9 cellular contexts compared by ENCODE assay signal in genomic region chr3:140898340-140899180, GRCh38. TPM values are rescaled to one million over a fixed set of nuclear protein-coding genes. Genes with fewer than 3 reads are reported as not detected.
DNase-seq lines count a peak whose midpoint lies in the region; ATAC-seq, FAIRE-seq and TF ChIP-seq lines count a peak whose summit lies in the region.
"Had no signal": no experiment of that assay in that cellular context is flagged by ENCODE, and none has a peak within 500 bp of the region (broad histone marks: within the 10 kb centered on the region; RNA-seq: fewer than 3 reads in every experiment).

No MANE protein-coding gene starts in this region.

- no peak for TF ChIP-seq POLR2A in spleen (IDR thresholded peaks at IDR 0.05)

- peak overlapping the region; percentile 5 for H3K4me2 ChIP-seq in astrocyte (ENCODE audit: low read length)
- H3K4me2 ChIP-seq: BLaER1 had no signal

- peak; percentile 50 for ATAC-seq in HG02678 (IDR thresholded peaks at IDR 0.05; ENCODE audit: unreplicated experiment)

- no peaks in the 10 kb centered on the region for H3K9me3 Mint-ChIP-seq in astrocyte (ENCODE audit: unreplicated experiment)

- H3K27me3 ChIP-seq in astrocyte (ENCODE audit: insufficient read depth, low read length) (peaks cover 4% of the 10 kb centered on the region), spleen (replicated peaks in 1 of 7) (peaks cover 0 to 14% (median 0%) of the 10 kb centered on the region in 7 donors)
- H3K27me3 ChIP-seq: BLaER1 had no signal

- H3K9ac ChIP-seq in astrocyte (ENCODE audit: low read length) = no peak overlapping the region
- H3K9ac ChIP-seq: BLaER1 had no signal

- H3K36me3 ChIP-seq in astrocyte (ENCODE audit: insufficient read depth, low read length) (no peaks in the 10 kb centered on the region), spleen (no peaks in the 10 kb centered on the region)
- H3K36me3 ChIP-seq: BLaER1 had no signal

- peaks cover 7% of the 10 kb centered on the region for H3K4me1 Mint-ChIP-seq in astrocyte (ENCODE audit: low read depth, unreplicated experiment)

- peaks cover 2% of the 10 kb centered on the region for H3K27me3 Mint-ChIP-seq in astrocyte (ENCODE audit: low read depth, unreplicated experiment)

- H3K4me1 ChIP-seq in astrocyte (ENCODE audit: insufficient read depth, low read length) (no peaks in the 10 kb centered on the region), spleen (no peaks in the 10 kb centered on the region)
- H3K4me1 ChIP-seq: BLaER1 had no signal

- no peak overlapping the region for H2AFZ ChIP-seq in astrocyte (ENCODE audit: low read depth, low read length)

- peak overlapping the region; percentile 36 for H3K27ac Mint-ChIP-seq in astrocyte (ENCODE audit: unreplicated experiment)

- WGBS in spleen, 5 donors = 44 to 59% (median 51%) methylated on average over 3 of the region's 3 CpGs

- peak; percentile 44 to 72 for DNase-seq in NCI-H524 (lab: John Stamatoyannopoulos, UW)
- DNase-seq in NCI-H524 treated with DMSO at 0.1 percent for 48 hours (lab: John Stamatoyannopoulos, UW) = no peak
- peak; percentile 44 for DNase-seq in NCI-H2196 treated with DMSO at 0.1 percent for 48 hours (lab: John Stamatoyannopoulos, UW; ENCODE audit: unreplicated experiment)
- DNase-seq in astrocyte (ENCODE audit: low read depth) = peak; percentile 80
- DNase-seq in iPS DF 4.7 (ENCODE audit: extremely low read depth, low spot score) = peak; percentile 7
- DNase-seq in spleen = no peak
- DNase-seq in posterior vena cava (ENCODE audit: low spot score) = no peak

- H3K4me3 Mint-ChIP-seq in astrocyte (ENCODE audit: unreplicated experiment) = no peak overlapping the region

- no peaks in the 10 kb centered on the region for H3K36me3 Mint-ChIP-seq in astrocyte (ENCODE audit: low read depth, unreplicated experiment)

- intact Hi-C loops in spleen (cut with DNase I; ENCODE audit: low total_unique reads) (no loop called here), posterior vena cava (cut with DNase I) (no loop called here)

- TF ChIP-seq CTCF in astrocyte (IDR thresholded peaks at IDR 0.05; ENCODE audit: insufficient read depth, low read depth, low read length) (peak; percentile 72), spleen (IDR thresholded peaks at IDR 0.05 in 8 of 11, conservative IDR thresholded peaks at IDR 0.05 in 3 of 11) (peak in 9 of 11 experiments; percentile 22 to 69 (median 55))

- H3K27ac ChIP-seq in astrocyte (ENCODE audit: low read depth, low read length) (no peak overlapping the region), spleen (no peak overlapping the region)
- H3K27ac ChIP-seq: BLaER1 had no signal

- H3K9me3 ChIP-seq in astrocyte (ENCODE audit: insufficient read depth, low read depth, low read length) (no peaks in the 10 kb centered on the region), spleen (no peaks in the 10 kb centered on the region)
- H3K9me3 ChIP-seq: BLaER1 had no signal

- H4K20me1 ChIP-seq in astrocyte (ENCODE audit: insufficient read depth, low read length) = no peaks in the 10 kb centered on the region
- H4K20me1 ChIP-seq: BLaER1 had no signal

- H3K79me2 ChIP-seq in astrocyte (ENCODE audit: insufficient read depth, low read length) = no peaks in the 10 kb centered on the region

- H3K4me3 ChIP-seq in astrocyte (ENCODE audit: insufficient read depth, low read depth, low read length) = no peak overlapping the region
- H3K4me3 ChIP-seq in spleen = no peak overlapping the region
- H3K4me3 ChIP-seq: BLaER1 had no signal

- peak; percentile 95 for FAIRE-seq in astrocyte (lab: Jason Lieb, UNC)

RNA-seq across cellular contexts. Expression of gene SLC25A36, which starts 43.1 kb away (rescaled TPM):
- total RNA-seq in astrocyte (79.3 and 81.0 TPM in 2 replicates), spleen (10 to 100 TPM; 43.9 to 82.5 (median 60.2) TPM), posterior vena cava (10 to 100 TPM; 50.8 to 57.2 TPM)
- polyA plus RNA-seq in spleen = 10 to 100 TPM; 19.1 to 22.5 (median 19.7) TPM

Comparison
In these comparisons a context has a peak if more than half of its experiments do, and no peak if none do; other contexts are left out.
1. DNase-seq: peak in NCI-H524 (2 of 2), NCI-H2196 treated with DMSO at 0.1 percent for 48 hours (single experiment), astrocyte (single experiment) and iPS DF 4.7 (single experiment); none in NCI-H524 treated with DMSO at 0.1 percent for 48 hours (single experiment), spleen (single experiment) and posterior vena cava (single experiment).